Comparison of ENCODE assay signal across 19 cellular contexts in the genomic region with DNA sequence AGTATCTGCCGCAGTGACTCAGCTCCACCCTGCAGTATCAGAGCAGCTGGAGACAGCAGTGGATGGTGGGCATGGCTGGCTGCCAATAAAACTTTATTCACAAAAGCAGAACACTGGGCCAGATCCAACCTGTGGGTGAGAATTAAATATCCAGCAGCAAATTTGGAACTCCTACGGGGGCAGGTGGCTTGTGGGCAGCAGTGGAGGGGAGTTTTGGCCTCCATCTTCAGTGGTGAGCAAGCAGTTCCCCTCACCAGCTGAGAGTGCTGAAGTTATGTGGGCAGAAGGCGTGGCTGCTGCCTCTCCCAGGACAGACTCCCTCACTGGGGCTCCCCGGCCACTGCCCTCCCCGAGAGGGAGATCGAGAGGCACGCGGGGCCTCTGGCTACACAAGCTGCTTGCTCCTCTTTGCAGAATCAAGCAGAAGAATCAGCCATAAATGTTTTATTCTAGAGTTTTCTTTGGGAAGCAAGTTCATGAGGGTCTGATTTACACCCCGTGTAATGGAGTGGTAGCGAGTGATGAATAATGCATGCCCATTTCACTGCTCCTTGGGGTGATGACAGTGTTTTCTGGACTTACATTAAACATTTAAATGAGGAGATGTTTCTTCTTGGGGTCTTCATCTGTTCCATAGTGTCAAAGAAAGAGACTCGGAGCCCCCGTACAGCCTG.
DNase-seq lines count a peak whose midpoint lies in the region; TF ChIP-seq lines count a peak whose summit lies in the region.
"Had no signal": no experiment of that assay in that cellular context is flagged by ENCODE, and none has a peak within 500 bp of the region (broad histone marks: within the 10 kb centered on the region; RNA-seq: fewer than 3 reads in every experiment).

No MANE protein-coding gene starts in this region.

- no peak overlapping the region for H3K27ac ChIP-seq in osteoblast (ENCODE audit: low read depth, low read length)
- H3K27ac ChIP-seq in esophagus muscularis mucosa (replicated peaks in 1 of 4) = no peak overlapping the region
- H3K27ac ChIP-seq: 22Rv1, SK-N-MC, thoracic aorta had no signal

- H2AFZ ChIP-seq in osteoblast (ENCODE audit: low read length) = no peak overlapping the region

- H3K4me1 ChIP-seq in osteoblast (ENCODE audit: insufficient read depth, low read length) (no peaks in the 10 kb centered on the region), esophagus muscularis mucosa (peaks cover 0 to 7% (median 2%) of the 10 kb centered on the region in 4 donors)

- peaks cover 7% of the 10 kb centered on the region for H4K20me1 ChIP-seq in osteoblast (ENCODE audit: insufficient read depth, low read length)

- H3K79me2 ChIP-seq in osteoblast (ENCODE audit: insufficient read depth, low read length) = no peaks in the 10 kb centered on the region

- H3K27me3 ChIP-seq in osteoblast (ENCODE audit: insufficient read depth, low read length) (no peaks in the 10 kb centered on the region), esophagus muscularis mucosa (no peaks in the 10 kb centered on the region)

- DNase-seq in DMS79 treated with DMSO at 0.1 percent for 48 hours (lab: John Stamatoyannopoulos, UW) = peak; percentile 12
- DNase-seq in DMS79 (lab: John Stamatoyannopoulos, UW) = no peak
- peak; percentile 35 for DNase-seq in NCI-H226
- DNase-seq in epithelial cell of esophagus (ENCODE audit: low read depth) = peak; percentile 26
- peak; percentile 81 for DNase-seq in osteoblast (ENCODE audit: insufficient read length, low spot score, missing footprints)
- no peak for DNase-seq in AG08395 (ENCODE audit: low spot score)
- no peak for DNase-seq in cardiac septum (ENCODE audit: low spot score)
- DNase-seq in esophagus muscularis mucosa (ENCODE audit: extremely low spot score) = no peak
- DNase-seq: activated naive CD8-positive, alpha-beta T cell treated with anti-CD3 and anti-CD28 coated beads for 36 hours; activated T-cell treated with anti-CD3 and anti-CD28 coated beads, Interleukin-2, amount 50 U/mL, for 24 hours; central memory CD4-positive, alpha-beta T cell; effector CD8-positive, alpha-beta T cell; HFFc6; left cardiac atrium; NCI-H510A had no signal

- no peaks in the 10 kb centered on the region for H3K36me3 ChIP-seq in osteoblast (ENCODE audit: insufficient read depth, low read length)
- no peaks in the 10 kb centered on the region for H3K36me3 ChIP-seq in esophagus muscularis mucosa
- H3K36me3 ChIP-seq: thoracic aorta had no signal

- TF ChIP-seq CTCF in epithelial cell of esophagus (IDR thresholded peaks at IDR 0.05; ENCODE audit: insufficient read depth, low read depth, low read length, missing control alignments) (no peak), osteoblast (IDR thresholded peaks at IDR 0.05; ENCODE audit: extremely low read depth, low read depth, low read length) (no peak), esophagus muscularis mucosa (IDR thresholded peaks at IDR 0.05) (no peak)

- no peak overlapping the region for H3K4me2 ChIP-seq in osteoblast (ENCODE audit: insufficient read depth, low read length)
- H3K4me2 ChIP-seq: smooth muscle cell had no signal

- TF ChIP-seq POLR2A in esophagus muscularis mucosa (IDR thresholded peaks at IDR 0.05; ENCODE audit: low read depth) = no peak

- H3K4me3 ChIP-seq in epithelial cell of esophagus (ENCODE audit: low read length) (no peak overlapping the region), osteoblast (ENCODE audit: insufficient read depth, low read length) (no peak overlapping the region), esophagus muscularis mucosa (no peak overlapping the region)
- H3K4me3 ChIP-seq: SK-N-MC, smooth muscle cell, thoracic aorta had no signal

- TF ChIP-seq EP300 in esophagus muscularis mucosa (IDR thresholded peaks at IDR 0.05) = no peak

- H3K9me3 ChIP-seq in osteoblast (ENCODE audit: low read depth, low read length) (no peaks in the 10 kb centered on the region), esophagus muscularis mucosa (no peaks in the 10 kb centered on the region)
- H3K9me3 ChIP-seq: thoracic aorta had no signal

- intact Hi-C loops in cardiac septum (cut with DNase I) (no loop called here), esophagus muscularis mucosa (cut with DNase I) (no loop called here)

- WGBS in esophagus muscularis mucosa = 83% methylated on average over 12 of the region's 12 CpGs

Comparison
In these comparisons a context has a peak if more than half of its experiments do, and no peak if none do; other contexts are left out.
1. DNase-seq: peak in DMS79 treated with DMSO at 0.1 percent for 48 hours (single experiment), NCI-H226 (single experiment), epithelial cell of esophagus (single experiment) and osteoblast (single experiment); none in DMS79 (single experiment), AG08395 (single experiment), cardiac septum (single experiment) and esophagus muscularis mucosa (single experiment).